Comparison of ENCODE assay signal across 8 cellular contexts in the genomic region with DNA sequence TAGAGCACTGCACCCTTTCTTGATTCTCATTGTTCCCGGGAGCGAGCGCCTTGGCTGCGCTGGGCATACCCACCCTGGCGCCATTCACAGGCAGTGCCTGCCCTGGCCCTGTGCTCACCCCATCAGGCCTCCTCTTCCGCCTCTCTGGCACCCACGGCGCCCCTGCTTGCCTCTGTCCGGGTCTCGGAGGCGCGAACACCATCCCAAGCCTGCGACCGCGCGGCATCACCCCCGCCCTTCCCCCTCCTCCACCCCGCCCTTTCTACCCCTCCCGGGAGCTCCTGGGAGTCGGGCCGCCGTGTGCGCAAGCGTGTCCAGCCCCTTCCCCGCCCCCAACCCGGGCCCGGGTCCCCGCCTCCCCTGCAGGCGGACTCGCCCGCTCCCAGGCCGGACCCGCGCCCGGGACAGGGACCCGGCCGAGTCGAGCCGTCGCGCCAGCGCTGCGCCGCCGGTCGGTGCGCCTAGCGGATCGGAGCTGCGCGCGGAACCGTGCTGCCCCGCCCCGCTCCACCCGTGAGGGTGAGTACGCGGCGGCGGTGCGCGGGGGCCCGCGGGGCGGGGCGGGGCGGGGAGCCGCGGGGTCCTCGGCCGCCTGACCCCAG. TPM values are rescaled to one million over a fixed set of nuclear protein-coding genes. Genes with fewer than 3 reads are reported as not detected.
DNase-seq lines count a peak whose midpoint lies in the region; ATAC-seq and TF ChIP-seq lines count a peak whose summit lies in the region.

A gene with protein sequence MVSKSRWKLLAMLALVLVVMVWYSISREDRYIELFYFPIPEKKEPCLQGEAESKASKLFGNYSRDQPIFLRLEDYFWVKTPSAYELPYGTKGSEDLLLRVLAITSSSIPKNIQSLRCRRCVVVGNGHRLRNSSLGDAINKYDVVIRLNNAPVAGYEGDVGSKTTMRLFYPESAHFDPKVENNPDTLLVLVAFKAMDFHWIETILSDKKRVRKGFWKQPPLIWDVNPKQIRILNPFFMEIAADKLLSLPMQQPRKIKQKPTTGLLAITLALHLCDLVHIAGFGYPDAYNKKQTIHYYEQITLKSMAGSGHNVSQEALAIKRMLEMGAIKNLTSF (plus strand): TSS at position 363 of the 602 bp plus-strand sequence. CDS start 50,470 bp downstream, outside the sequence.

- H3K9me3 Mint-ChIP-seq in Calu3 (ENCODE audit: low read depth, unreplicated experiment) (peaks cover 3% of the 10 kb centered on the region), osteocyte (ENCODE audit: unreplicated experiment) (no peaks in the 10 kb centered on the region)
- no peaks in the 10 kb centered on the region for H3K9me3 Mint-ChIP-seq in activated naive CD4-positive, alpha-beta T cell treated with anti-CD3 and anti-CD28 coated beads, Interleukin-2, amount 10 ng/mL, durations not matched to agents 7 days and 5 days

- peak within 1 kb of the TSS; percentile 90 for H3K9ac ChIP-seq in HUES6 (ENCODE audit: low read length)

- H3K4me3 ChIP-seq in HUES6 (ENCODE audit: low read depth, low read length) (peak within 1 kb of the TSS; percentile 97), SJCRH30 (peak within 1 kb of the TSS; percentile 95), thoracic aorta (peak within 1 kb of the TSS; percentile 81)

- TF ChIP-seq CTCF in Calu3 (IDR thresholded peaks at IDR 0.05; ENCODE audit: unreplicated experiment) (no peak), GM20000 (IDR thresholded peaks at IDR 0.05; ENCODE audit: extremely low read depth, missing control alignments) (no peak), osteocyte (IDR thresholded peaks at IDR 0.05) (no peak), thoracic aorta (IDR thresholded peaks at IDR 0.05) (no peak)

- H3K36me3 ChIP-seq in HUES6 (ENCODE audit: control insufficient read depth, insufficient read depth, low read length) (0 out of 2 replicates have a peak, but pooled peaks cover 3% of the 10 kb centered on the region), SJCRH30 (peaks cover 2% of the 10 kb centered on the region; the same call in 1 of the 2 replicates), thoracic aorta (no peaks in the 10 kb centered on the region)

- H3K9me3 ChIP-seq in HUES6 (ENCODE audit: control insufficient read depth, insufficient read depth, low read depth, low read length) = no peaks in the 10 kb centered on the region
- H3K9me3 ChIP-seq in SJCRH30 (replicated peaks) = no peaks in the 10 kb centered on the region
- no peaks in the 10 kb centered on the region for H3K9me3 ChIP-seq in thoracic aorta

- no TSS peak for BruUV-seq in Calu3 (replicated peaks; lab: Mats Ljungman, UMichigan)

- DNase-seq in Calu3 = peak; percentile 73
- peak; percentile 94 for DNase-seq in GM20000 (ENCODE audit: low spot score)
- peak; percentile 82 to 87 for DNase-seq in SJCRH30
- peak; percentile 79 for DNase-seq in activated naive CD4-positive, alpha-beta T cell treated with anti-CD3 and anti-CD28 coated beads, Interleukin-2, amount 10 ng/mL, durations not matched to agents 7 days and 5 days
- no peak for DNase-seq in glomerular endothelial cell (ENCODE audit: extremely low read depth, low read depth, low spot score)
- DNase-seq in osteocyte (ENCODE audit: extremely low spot score, unreplicated experiment) = peak; percentile 93
- DNase-seq in thoracic aorta (ENCODE audit: low spot score) = no peak

- H3K27ac Mint-ChIP-seq in Calu3 (ENCODE audit: unreplicated experiment) (peak within 1 kb of the TSS; percentile 73), osteocyte (ENCODE audit: unreplicated experiment) (peak within 1 kb of the TSS; percentile 94)
- H3K27ac Mint-ChIP-seq in activated naive CD4-positive, alpha-beta T cell treated with anti-CD3 and anti-CD28 coated beads, Interleukin-2, amount 10 ng/mL, durations not matched to agents 7 days and 5 days = peak within 1 kb of the TSS; percentile 79

- H3K27me3 ChIP-seq in HUES6 (ENCODE audit: control insufficient read depth, insufficient read depth, low read length) (no peaks in the 10 kb centered on the region), SJCRH30 (no peaks in the 10 kb centered on the region), thoracic aorta (replicated peaks; ENCODE audit: insufficient read depth) (no peaks in the 10 kb centered on the region)

- H3K36me3 Mint-ChIP-seq in Calu3 (ENCODE audit: insufficient read depth, unreplicated experiment) (peaks cover 30% of the 10 kb centered on the region), osteocyte (ENCODE audit: unreplicated experiment) (peaks cover 5% of the 10 kb centered on the region)
- H3K36me3 Mint-ChIP-seq in activated naive CD4-positive, alpha-beta T cell treated with anti-CD3 and anti-CD28 coated beads, Interleukin-2, amount 10 ng/mL, durations not matched to agents 7 days and 5 days = peaks cover 13% of the 10 kb centered on the region

- H3K4me1 Mint-ChIP-seq in Calu3 (ENCODE audit: low read depth, unreplicated experiment) = peaks cover 24% of the 10 kb centered on the region
- H3K4me1 Mint-ChIP-seq in activated naive CD4-positive, alpha-beta T cell treated with anti-CD3 and anti-CD28 coated beads, Interleukin-2, amount 10 ng/mL, durations not matched to agents 7 days and 5 days = peaks cover 44% of the 10 kb centered on the region
- H3K4me1 Mint-ChIP-seq in osteocyte (ENCODE audit: unreplicated experiment) = peaks cover 74% of the 10 kb centered on the region

- peak within 1 kb of the TSS; percentile 89 for H3K4me3 Mint-ChIP-seq in Calu3 (ENCODE audit: low read depth, unreplicated experiment)
- peak within 1 kb of the TSS; percentile 89 for H3K4me3 Mint-ChIP-seq in activated naive CD4-positive, alpha-beta T cell treated with anti-CD3 and anti-CD28 coated beads, Interleukin-2, amount 10 ng/mL, durations not matched to agents 7 days and 5 days
- peak within 1 kb of the TSS; percentile 87 for H3K4me3 Mint-ChIP-seq in osteocyte (ENCODE audit: unreplicated experiment)

- no peaks in the 10 kb centered on the region for H3K27me3 Mint-ChIP-seq in Calu3 (ENCODE audit: unreplicated experiment)
- H3K27me3 Mint-ChIP-seq in activated naive CD4-positive, alpha-beta T cell treated with anti-CD3 and anti-CD28 coated beads, Interleukin-2, amount 10 ng/mL, durations not matched to agents 7 days and 5 days = no peaks in the 10 kb centered on the region
- H3K27me3 Mint-ChIP-seq in osteocyte (ENCODE audit: unreplicated experiment) = no peaks in the 10 kb centered on the region

- CTCF ChIA-PET in Calu3 (lab: Charles Lee) = interaction anchor here (0.7 to 0.9 kb wide), 2 partner anchors 14 to 45 kb away, joined by 3 read pairs; no protein-coding TSS in a partner anchor
- CTCF ChIA-PET in activated naive CD4-positive, alpha-beta T cell treated with anti-CD3 and anti-CD28 coated beads, Interleukin-2, amount 10 ng/mL, durations not matched to agents 7 days and 5 days (lab: Charles Lee) = interaction anchor here (4.3 kb wide), 1 partner anchor 45 kb away, joined by 25 read pairs; no protein-coding TSS in a partner anchor

- peak within 1 kb of the TSS; percentile 54 for H3K27ac ChIP-seq in HUES6 (ENCODE audit: low read depth, low read length)
- peak within 1 kb of the TSS; percentile 96 for H3K27ac ChIP-seq in SJCRH30
- H3K27ac ChIP-seq in thoracic aorta = peak within 1 kb of the TSS; percentile 51 to 81

- intact Hi-C loops in Calu3 (cut with micrococcal nuclease; ENCODE audit: unreplicated experiment) = loop anchor here (5.0 kb wide), 1 partner anchor 43 kb away; no protein-coding TSS in a partner anchor

- ATAC-seq in thoracic aorta (ENCODE audit: insufficient number of reproducible peaks, low FRiP score, low read depth) = no peak

- peaks cover 48% of the 10 kb centered on the region for H3K4me1 ChIP-seq in HUES6 (ENCODE audit: control insufficient read depth, insufficient read depth, low read length)
- peaks cover 3% of the 10 kb centered on the region; the same call in 1 of the 2 replicates for H3K4me1 ChIP-seq in SJCRH30
- H3K4me1 ChIP-seq in thoracic aorta (ENCODE audit: control insufficient read depth in 1 of 2, low read depth in 2 of 2) = peaks cover 38 to 83% of the 10 kb centered on the region in 2 donors

RNA-seq across cellular contexts. Expression of the gene that starts here (rescaled TPM):
- total RNA-seq in Calu3 (2022) = 22.1 and 27.9 TPM in 2 replicates
- total RNA-seq in SJCRH30 (2014; rRNA removed; shearing (Covaris generic)) = 37.3 and 39.6 TPM in 2 replicates
- 23.5 and 36.6 TPM in 2 replicates for total RNA-seq in glomerular endothelial cell
- 73.1 and 74.8 TPM in 2 replicates for total RNA-seq in osteocyte
- 10 to 100 TPM; 27.7 to 98.0 TPM for total RNA-seq in thoracic aorta

Comparison
In these comparisons a context has a peak if more than half of its experiments do, and no peak if none do; other contexts are left out.
1. DNase-seq: peak in Calu3 (single experiment), GM20000 (single experiment), SJCRH30 (2 of 2), activated naive CD4-positive, alpha-beta T cell treated with anti-CD3 and anti-CD28 coated beads, Interleukin-2, amount 10 ng/mL, durations not matched to agents 7 days and 5 days (single experiment) and osteocyte (single experiment); none in glomerular endothelial cell (single experiment) and thoracic aorta (single experiment).
2. Peak in every context shown above with its lines, with median percentiles within 50 percentile points of each other: H3K27ac Mint-ChIP-seq, H3K4me3 Mint-ChIP-seq, H3K27ac ChIP-seq and H3K4me3 ChIP-seq.